Comparison of ENCODE assay signal across 8 cellular contexts in the genomic region with DNA sequence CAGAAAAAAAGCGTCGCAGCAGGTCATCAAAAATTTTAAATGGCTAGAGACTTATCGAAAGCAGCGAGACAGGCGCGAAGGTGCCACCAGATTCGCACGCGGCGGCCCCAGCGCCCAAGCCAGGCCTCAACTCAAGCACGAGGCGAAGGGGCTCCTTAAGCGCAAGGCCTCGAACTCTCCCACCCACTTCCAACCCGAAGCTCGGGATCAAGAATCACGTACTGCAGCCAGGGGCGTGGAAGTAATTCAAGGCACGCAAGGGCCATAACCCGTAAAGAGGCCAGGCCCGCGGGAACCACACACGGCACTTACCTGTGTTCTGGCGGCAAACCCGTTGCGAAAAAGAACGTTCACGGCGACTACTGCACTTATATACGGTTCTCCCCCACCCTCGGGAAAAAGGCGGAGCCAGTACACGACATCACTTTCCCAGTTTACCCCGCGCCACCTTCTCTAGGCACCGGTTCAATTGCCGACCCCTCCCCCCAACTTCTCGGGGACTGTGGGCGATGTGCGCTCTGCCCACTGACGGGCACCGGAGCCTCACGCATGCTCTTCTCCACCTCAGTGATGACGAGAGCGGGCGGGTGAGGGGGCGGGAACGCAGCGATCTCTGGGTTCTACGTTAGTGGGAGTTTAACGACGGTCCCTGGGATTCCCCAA. TPM values are rescaled to one million over a fixed set of nuclear protein-coding genes. Genes with fewer than 3 reads are reported as not detected.
A peak's percentile ranks its signal among the peaks of the same experiment; 100 is the strongest.
DNase-seq lines count a peak whose midpoint lies in the region; ATAC-seq and TF ChIP-seq lines count a peak whose summit lies in the region.

A gene (minus strand): TSS at position 345 of the 663 bp plus-strand sequence. CDS start 1,006 bp downstream, outside the sequence.

- DNase-seq in DND-41: peak; percentile 100
- peak; percentile 100 for DNase-seq in GM23248
- peak; percentile 100 for DNase-seq in LHCN-M2 (ENCODE audit: low read depth)
- DNase-seq in RPMI8226: peak; percentile 100
- peak; percentile 100 for DNase-seq in fibroblast of lung (ENCODE audit: low read depth in 2 of 2)
- peak; percentile 95 to 100 (median 99) for DNase-seq in naive thymus-derived CD8-positive, alpha-beta T cell
- peak; percentile 96 to 100 (median 99) for DNase-seq in stimulated activated naive CD4-positive, alpha-beta T cell (lab: John Stamatoyannopoulos, UW)

- POLR2A ChIA-PET in naive thymus-derived CD8-positive, alpha-beta T cell (lab: Charles Lee): interaction anchor here (0.7 to 9.5 kb wide), 26 partner anchors 8 to 900 kb away, joined by 3 to 198 read pairs (median 5); a partner anchor contains a TSS

- H3K36me3 ChIP-seq in DND-41 (ENCODE audit: insufficient read depth, low read length): peaks cover 48% of the 10 kb centered on the region
- H3K36me3 ChIP-seq in GM23248 (ENCODE audit: low read depth): peaks cover 44% of the 10 kb centered on the region
- peaks cover 20% of the 10 kb centered on the region for H3K36me3 ChIP-seq in fibroblast of lung (ENCODE audit: control insufficient read depth, insufficient read depth, low read length)

- no peaks in the 10 kb centered on the region for H3K27me3 Mint-ChIP-seq in activated T-helper 17 cell treated with anti-CD3 and anti-CD28 coated beads, Interleukin-2, amount 50 U/mL, for 72 hours
- H3K27me3 Mint-ChIP-seq in naive thymus-derived CD8-positive, alpha-beta T cell: peaks cover 0 to 3% (median 0%) of the 10 kb centered on the region in 5 donors

- no peaks in the 10 kb centered on the region for H3K9me3 ChIP-seq in DND-41 (ENCODE audit: insufficient read depth, low read length, severe bottlenecking)
- no peaks in the 10 kb centered on the region for H3K9me3 ChIP-seq in GM23248 (ENCODE audit: low read depth)
- no peaks in the 10 kb centered on the region for H3K9me3 ChIP-seq in fibroblast of lung (ENCODE audit: control insufficient read depth, insufficient read depth, low read depth, low read length)

- H2AFZ ChIP-seq in DND-41 (ENCODE audit: low read depth, low read length) (peak within 1 kb of the TSS; percentile 88), GM23248 (peak within 1 kb of the TSS; percentile 75), fibroblast of lung (ENCODE audit: low read length) (peak within 1 kb of the TSS; percentile 2)

- H3F3A ChIP-seq in GM23248 (ENCODE audit: insufficient read depth): peaks cover 74% of the 10 kb centered on the region

- H3K4me3 ChIP-seq in DND-41 (ENCODE audit: low read depth in 1 of 2, low read length in 2 of 2) (peak within 1 kb of the TSS; percentile 68 to 74), GM23248 (peak within 1 kb of the TSS; percentile 97), fibroblast of lung (replicated peaks in 1 of 4; ENCODE audit: control extremely low read depth in 1 of 4, insufficient read depth in 1 of 4, low read depth in 3 of 4, low read length in 4 of 4) (peak within 1 kb of the TSS; percentile 78 to 100 (median 90))

- no peaks in the 10 kb centered on the region for H3K27me3 ChIP-seq in DND-41 (ENCODE audit: insufficient read depth, low read length, poor library complexity)
- H3K27me3 ChIP-seq in GM23248 (replicated peaks; ENCODE audit: insufficient read depth): no peaks in the 10 kb centered on the region
- no peaks in the 10 kb centered on the region for H3K27me3 ChIP-seq in fibroblast of lung (ENCODE audit: control insufficient read depth, insufficient read depth, low read length)

- peak within 1 kb of the TSS; percentile 98 for H3K9ac ChIP-seq in DND-41 (ENCODE audit: low read depth, low read length)
- peak within 1 kb of the TSS; percentile 100 for H3K9ac ChIP-seq in GM23248
- peak within 1 kb of the TSS; percentile 99 for H3K9ac ChIP-seq in fibroblast of lung (ENCODE audit: insufficient read depth, low read length)

- in situ Hi-C loops in GM23248 (cut with MboI): loop anchor here (25.0 kb wide), 1 partner anchor 91 kb away; no protein-coding TSS in a partner anchor

- H3K4me1 ChIP-seq in DND-41 (ENCODE audit: insufficient read depth, low read length): peaks cover 55% of the 10 kb centered on the region
- peaks cover 45% of the 10 kb centered on the region for H3K4me1 ChIP-seq in GM23248 (ENCODE audit: insufficient read depth)
- H3K4me1 ChIP-seq in fibroblast of lung (ENCODE audit: control insufficient read depth, extremely low read depth, insufficient read depth, low read length): peaks cover 9% of the 10 kb centered on the region

- H3K4me3 Mint-ChIP-seq in activated T-helper 17 cell treated with anti-CD3 and anti-CD28 coated beads, Interleukin-2, amount 50 U/mL, for 72 hours: peak within 1 kb of the TSS; percentile 99
- H3K4me3 Mint-ChIP-seq in naive thymus-derived CD8-positive, alpha-beta T cell: peak within 1 kb of the TSS; percentile 90 to 98 (median 95)

- TF ChIP-seq CTCF in DND-41 (IDR thresholded peaks at IDR 0.05; ENCODE audit: borderline replicate concordance, extremely low read depth, low read length, poor library complexity, severe bottlenecking) (no peak), fibroblast of lung (conservative IDR thresholded peaks at IDR 0.05 in 1 of 2, IDR thresholded peaks at IDR 0.05 in 1 of 2; ENCODE audit: low read depth in 1 of 2, low read length in 2 of 2) (peak in 1 of 2 donors; percentile 3)

- H3K9me3 Mint-ChIP-seq in activated T-helper 17 cell treated with anti-CD3 and anti-CD28 coated beads, Interleukin-2, amount 50 U/mL, for 72 hours: no peaks in the 10 kb centered on the region
- peaks cover 0 to 6% (median 0%) of the 10 kb centered on the region in 9 donors for H3K9me3 Mint-ChIP-seq in naive thymus-derived CD8-positive, alpha-beta T cell

- H3K27ac ChIP-seq in DND-41 (ENCODE audit: low read length) (peak within 1 kb of the TSS; percentile 94), GM23248 (peak within 1 kb of the TSS; percentile 100), fibroblast of lung (ENCODE audit: insufficient read depth, low read length) (peak within 1 kb of the TSS; percentile 100)

- peaks cover 62% of the 10 kb centered on the region for H3K36me3 Mint-ChIP-seq in activated T-helper 17 cell treated with anti-CD3 and anti-CD28 coated beads, Interleukin-2, amount 50 U/mL, for 72 hours (ENCODE audit: low read depth)
- peaks cover 17 to 52% (median 21%) of the 10 kb centered on the region in 3 donors for H3K36me3 Mint-ChIP-seq in naive thymus-derived CD8-positive, alpha-beta T cell

- peak within 1 kb of the TSS; percentile 82 for H3K4me2 ChIP-seq in DND-41 (ENCODE audit: insufficient read depth, low read length)
- peak within 1 kb of the TSS; percentile 99 for H3K4me2 ChIP-seq in GM23248 (ENCODE audit: unreplicated experiment)
- peak within 1 kb of the TSS; percentile 96 for H3K4me2 ChIP-seq in fibroblast of lung (ENCODE audit: extremely low read depth, insufficient read depth, low read length)

- H3K79me2 ChIP-seq in DND-41 (ENCODE audit: insufficient read depth, low read length) (peaks cover 76% of the 10 kb centered on the region), GM23248 (ENCODE audit: insufficient read depth) (peaks cover 62% of the 10 kb centered on the region), fibroblast of lung (ENCODE audit: control insufficient read depth, insufficient read depth, low read length) (peaks cover 41% of the 10 kb centered on the region)

- H4K20me1 ChIP-seq in DND-41 (ENCODE audit: insufficient read depth, low read length) (peaks cover 41% of the 10 kb centered on the region), GM23248 (ENCODE audit: insufficient read depth) (peaks cover 21% of the 10 kb centered on the region), fibroblast of lung (ENCODE audit: control insufficient read depth, extremely low read depth, insufficient read depth, low read length) (peaks cover 5% of the 10 kb centered on the region)

- peak within 1 kb of the TSS; percentile 100 for H3K27ac Mint-ChIP-seq in activated T-helper 17 cell treated with anti-CD3 and anti-CD28 coated beads, Interleukin-2, amount 50 U/mL, for 72 hours
- peak within 1 kb of the TSS; percentile 95 to 99 (median 98) for H3K27ac Mint-ChIP-seq in naive thymus-derived CD8-positive, alpha-beta T cell

- H3K9me2 ChIP-seq in GM23248 (ENCODE audit: insufficient read depth): no peaks in the 10 kb centered on the region

- H3K4me1 Mint-ChIP-seq in activated T-helper 17 cell treated with anti-CD3 and anti-CD28 coated beads, Interleukin-2, amount 50 U/mL, for 72 hours: peaks cover 15% of the 10 kb centered on the region
- peaks cover 28 to 68% (median 63%) of the 10 kb centered on the region in 4 donors for H3K4me1 Mint-ChIP-seq in naive thymus-derived CD8-positive, alpha-beta T cell

- ATAC-seq in DND-41 (ENCODE audit: insufficient read depth, low read depth): peak; percentile 74
- peak; percentile 75 for ATAC-seq in activated T-helper 17 cell treated with anti-CD3 and anti-CD28 coated beads, Interleukin-2, amount 50 U/mL, for 72 hours (replicated peaks)
- peak; percentile 74 to 79 for ATAC-seq in naive thymus-derived CD8-positive, alpha-beta T cell

- 1% methylated on average over 35 to 53 of the region's 53 CpGs for WGBS in GM23248 (ENCODE audit: low coverage in 1 of 2, low lambda C conversion rate in 2 of 2, missing lambda C conversion rate in 2 of 2), 2 experiments

RNA-seq across cellular contexts. Expression of the gene that starts here (rescaled TPM):
- total RNA-seq in GM23248 (2014; rRNA removed; shearing (Covaris generic)): 13,436 and 14,561 TPM in 2 replicates
- polyA plus RNA-seq in GM23248 (2016; fragmentation: Nextera tagmentation; extraction: Ambion mirVana) (3,887 and 3,918 TPM in 2 replicates), fibroblast of lung (13,707 and 15,755 TPM in 2 replicates)
- total RNA-seq in LHCN-M2 (2014; rRNA removed) (9,526 and 10,102 TPM in 2 replicates), fibroblast of lung (21,405 and 36,498 TPM in 2 replicates)
- polyA plus RNA-seq in LHCN-M2 (2012): 9,659 TPM
- total RNA-seq in activated T-helper 17 cell treated with anti-CD3 and anti-CD28 coated beads, Interleukin-2, amount 50 U/mL, for 72 hours: over 10,000 TPM in 1 of 2 donors, 1,000 to 10,000 TPM in 1; 9,813 to 18,243 TPM
- 10,377 and 11,755 TPM in 2 replicates for polyA plus RNA-seq in fibroblast of lung (2012)
- polyA minus RNA-seq in fibroblast of lung (ENCODE audit: low replicate concordance): 8,762 and 9,002 TPM in 2 replicates
- over 10,000 TPM; 14,584 to 14,776 TPM for total RNA-seq in naive thymus-derived CD8-positive, alpha-beta T cell
- polyA plus RNA-seq in naive thymus-derived CD8-positive, alpha-beta T cell: over 10,000 TPM; 14,095 to 14,658 (median 14,646) TPM

Comparison
In these comparisons a context has a peak if more than half of its experiments do, and no peak if none do; other contexts are left out.
1. Peak in every context shown above with its lines: DNase-seq, ATAC-seq, H3K4me3 ChIP-seq and H3K27ac ChIP-seq.
2. H2AFZ ChIP-seq: peak in every context shown above with its lines; median percentile 88 in DND-41; 75 in GM23248; 2 in fibroblast of lung.